ENCODE assay signal across 9 cellular contexts in the genomic region with DNA sequence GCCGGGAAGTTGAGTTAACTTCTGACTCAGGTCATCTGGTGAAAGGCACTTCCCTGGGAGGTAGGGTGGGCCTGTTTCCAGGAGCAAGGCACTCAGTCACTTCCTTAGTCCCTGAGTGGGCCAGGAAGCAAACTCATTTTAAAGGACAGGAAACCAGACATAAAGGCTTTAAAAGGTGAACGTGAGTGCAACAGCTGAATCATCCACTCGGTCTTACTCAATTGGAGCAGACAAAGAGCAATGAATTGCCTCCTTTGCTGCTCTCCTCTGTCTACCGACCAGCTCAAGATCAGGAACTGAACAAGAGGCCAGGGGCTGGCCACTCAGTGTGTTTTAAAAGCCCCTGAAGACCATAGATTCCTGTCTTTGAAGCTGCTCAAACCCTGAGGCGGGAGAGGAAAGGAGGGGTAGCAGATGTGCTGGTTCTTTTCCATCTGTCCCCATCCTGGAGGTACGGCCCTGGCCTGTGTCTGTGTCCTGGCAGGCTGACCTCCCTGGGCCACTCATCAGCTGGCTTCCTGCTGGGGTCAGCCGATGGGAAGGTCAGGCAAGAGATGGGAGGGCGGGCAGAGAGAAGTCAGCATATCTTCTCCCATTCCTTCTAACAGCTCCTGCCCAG.
DNase-seq lines count a peak whose midpoint lies in the region; ATAC-seq, FAIRE-seq and TF ChIP-seq lines count a peak whose summit lies in the region.
"Had no signal": no experiment of that assay in that cellular context is flagged by ENCODE, and none has a peak within 500 bp of the region (broad histone marks: within the 10 kb centered on the region; RNA-seq: fewer than 3 reads in every experiment).

No MANE protein-coding gene starts in this region.

- ATAC-seq in activated T-cell treated with anti-CD3 and anti-CD28 coated beads, Interleukin-2, amount 50 U/mL, for 72 hours (replicated peaks in 1 of 2): peak; percentile 93 to 94
- no peak for ATAC-seq in HG02970 (IDR thresholded peaks at IDR 0.05; ENCODE audit: low FRiP score, unreplicated experiment)

- peaks cover 0 to 20% of the 10 kb centered on the region in 2 donors for H3K4me1 ChIP-seq in right atrium auricular region
- peaks cover 3% of the 10 kb centered on the region for H3K4me1 ChIP-seq in stomach smooth muscle (ENCODE audit: control insufficient read depth, insufficient read depth, low read length)

- H3K27ac ChIP-seq in HL-60 (replicated peaks) (peak overlapping the region; percentile 72), right atrium auricular region (peak overlapping the region; percentile 69 to 76), stomach smooth muscle (ENCODE audit: low read length) (peak overlapping the region; percentile 11)

- peak overlapping the region in 1 of 2 donors; percentile 0 for H3K4me3 Mint-ChIP-seq in activated T-cell treated with anti-CD3 and anti-CD28 coated beads, Interleukin-2, amount 50 U/mL, for 72 hours
- H3K4me3 Mint-ChIP-seq: activated naive CD8-positive, alpha-beta T cell had no signal

- FAIRE-seq in A204.1 (lab: Jason Lieb, UNC): peak; percentile 95

- H3K4me1 Mint-ChIP-seq in activated T-cell treated with anti-CD3 and anti-CD28 coated beads, Interleukin-2, amount 50 U/mL, for 72 hours (ENCODE audit: low read depth): peaks cover 15% of the 10 kb centered on the region

- H3K36me3 Mint-ChIP-seq in activated T-cell treated with anti-CD3 and anti-CD28 coated beads, Interleukin-2, amount 50 U/mL, for 72 hours (ENCODE audit: insufficient read depth in 2 of 2): no peaks in the 10 kb centered on the region
- H3K36me3 Mint-ChIP-seq: activated naive CD8-positive, alpha-beta T cell had no signal

- H3K9ac ChIP-seq in stomach smooth muscle (ENCODE audit: low read length in 2 of 2): no peak overlapping the region

- peaks cover 8% of the 10 kb centered on the region for H3K27me3 Mint-ChIP-seq in activated T-cell treated with anti-CD3 and anti-CD28 coated beads, Interleukin-2, amount 50 U/mL, for 72 hours (ENCODE audit: low read depth)
- H3K27me3 Mint-ChIP-seq: activated naive CD8-positive, alpha-beta T cell had no signal

- no peak overlapping the region for H3K27ac Mint-ChIP-seq in activated T-cell treated with anti-CD3 and anti-CD28 coated beads, Interleukin-2, amount 50 U/mL, for 72 hours
- H3K27ac Mint-ChIP-seq: activated naive CD8-positive, alpha-beta T cell had no signal

- H3K4me3 ChIP-seq in HL-60 (replicated peaks; ENCODE audit: insufficient read depth, low read length): no peak overlapping the region
- H3K4me3 ChIP-seq in right atrium auricular region: no peak overlapping the region
- no peak overlapping the region for H3K4me3 ChIP-seq in stomach smooth muscle (ENCODE audit: low read length in 2 of 2)

- H3K9me3 ChIP-seq in right atrium auricular region (no peaks in the 10 kb centered on the region), stomach smooth muscle (ENCODE audit: control insufficient read depth in 2 of 2, low read length in 2 of 2) (no peaks in the 10 kb centered on the region)

- TF ChIP-seq CTCF in HL-60 (IDR thresholded peaks at IDR 0.05; ENCODE audit: insufficient read depth, low read length) (no peak), right atrium auricular region (IDR thresholded peaks at IDR 0.05) (no peak)

- no peaks in the 10 kb centered on the region for H3K9me3 Mint-ChIP-seq in activated T-cell treated with anti-CD3 and anti-CD28 coated beads, Interleukin-2, amount 50 U/mL, for 72 hours

- H3K27me3 ChIP-seq in HL-60 (ENCODE audit: insufficient read depth, poor library complexity, severe bottlenecking) (no peaks in the 10 kb centered on the region), right atrium auricular region (no peaks in the 10 kb centered on the region), stomach smooth muscle (ENCODE audit: control insufficient read depth in 1 of 2, insufficient read depth in 2 of 2, low read length in 2 of 2) (no peaks in the 10 kb centered on the region)

- peak; percentile 73 to 81 for DNase-seq in HL-60 (ENCODE audit: low read depth in 1 of 2, low spot score in 1 of 2)
- peak in 1 of 2 donors; percentile 16 for DNase-seq in activated T-cell treated with anti-CD3 and anti-CD28 coated beads, Interleukin-2, amount 50 U/mL, for 72 hours
- peak; percentile 61 for DNase-seq in right atrium auricular region (ENCODE audit: low spot score)
- no peak for DNase-seq in NCI-H2171 treated with DMSO at 0.1 percent for 48 hours (lab: John Stamatoyannopoulos, UW)
- no peak for DNase-seq in middle frontal gyrus (ENCODE audit: extremely low spot score, low spot score)

- H3K36me3 ChIP-seq in right atrium auricular region (no peaks in the 10 kb centered on the region), stomach smooth muscle (ENCODE audit: control insufficient read depth in 2 of 2, insufficient read depth in 2 of 2, low read length in 2 of 2) (no peaks in the 10 kb centered on the region)

Comparison
In these comparisons a context has a peak if more than half of its experiments do, and no peak if none do; other contexts are left out.
1. DNase-seq: peak in HL-60 (2 of 2) and right atrium auricular region (single experiment); none in NCI-H2171 treated with DMSO at 0.1 percent for 48 hours (single experiment) and middle frontal gyrus (single experiment).
2. H3K27ac ChIP-seq: peak in every context shown above with its lines; median percentile 72 in right atrium auricular region; 72 in HL-60; 11 in stomach smooth muscle.